Comparison of ENCODE assay signal across 1 cellular context in genomic region chr18:26503382-26503781, GRCh38.
TF ChIP-seq lines count a peak whose summit lies in the region.

No MANE protein-coding gene starts in this region.

TF ChIP-seq in SK-N-SH, 30 proteins besides CTCF, POLR2A, EP300 and RAD21 (continued from another document):
- TF ChIP-seq PBX3 (IDR thresholded peaks at IDR 0.05), result no peak
- peak; percentile 75; the same call in 1 of the 2 replicates for TF ChIP-seq RFX5 (IDR thresholded peaks at IDR 0.05; ENCODE audit: low read length)
- TF ChIP-seq NFIC (IDR thresholded peaks at IDR 0.05; ENCODE audit: borderline replicate concordance), result no peak
- 0 out of 2 replicates have a peak, but pooled peaks have one; percentile 5 for TF ChIP-seq SMC3 (IDR thresholded peaks at IDR 0.05; ENCODE audit: low read depth, low read length)
- no peak for TF ChIP-seq REST (IDR thresholded peaks at IDR 0.05; ENCODE audit: low read depth, low read length)
- TF ChIP-seq USF1 (IDR thresholded peaks at IDR 0.05; ENCODE audit: borderline replicate concordance, low read depth), result no peak
- TF ChIP-seq TCF12 (IDR thresholded peaks at IDR 0.05), result no peak
- no peak for TF ChIP-seq EZH2phosphoT487 (IDR thresholded peaks at IDR 0.05; ENCODE audit: borderline replicate concordance, low read depth)
- no peak for TF ChIP-seq JUND (IDR thresholded peaks at IDR 0.05)
- TF ChIP-seq GABPA (IDR thresholded peaks at IDR 0.05; ENCODE audit: low read depth), result no peak
- TF ChIP-seq GATA2 (CRISPR knock-in tag; IDR thresholded peaks at IDR 0.05), result no peak
- no peak for TF ChIP-seq IRF3 (IDR thresholded peaks at IDR 0.05; ENCODE audit: low read depth, low read length)
- no peak for TF ChIP-seq USF2 (IDR thresholded peaks at IDR 0.05; ENCODE audit: borderline replicate concordance, low read depth, low read length)
- TF ChIP-seq MAX (IDR thresholded peaks at IDR 0.05; ENCODE audit: low read depth), result no peak
- no peak for TF ChIP-seq YY1 (IDR thresholded peaks at IDR 0.05; ENCODE audit: low read depth)
- no peak for TF ChIP-seq NRF1 (IDR thresholded peaks at IDR 0.05; ENCODE audit: low read depth, low read length)
- TF ChIP-seq MXI1 (IDR thresholded peaks at IDR 0.05; ENCODE audit: low read depth, low read length), result peak; percentile 62; the same call in 1 of the 2 replicates
- no peak for TF ChIP-seq MEF2A (IDR thresholded peaks at IDR 0.05; ENCODE audit: borderline replicate concordance, low read depth)
- no peak for TF ChIP-seq SIN3A (IDR thresholded peaks at IDR 0.05; ENCODE audit: borderline replicate concordance, low read depth, low read length)
- TF ChIP-seq ELF1 (IDR thresholded peaks at IDR 0.05), result no peak
- peak; percentile 40 for TF ChIP-seq CHD2 (IDR thresholded peaks at IDR 0.05; ENCODE audit: low read length, partially characterized antibody)
- no peak for TF ChIP-seq RXRA (IDR thresholded peaks at IDR 0.05; ENCODE audit: borderline replicate concordance, low read depth)
- TF ChIP-seq TEAD4 (IDR thresholded peaks at IDR 0.05; ENCODE audit: borderline replicate concordance, insufficient read depth), result no peak
- TF ChIP-seq TAF1 (IDR thresholded peaks at IDR 0.05; ENCODE audit: borderline replicate concordance, low read depth, low read length), result no peak
- no peak for TF ChIP-seq POLR2AphosphoS5 (IDR thresholded peaks at IDR 0.05; ENCODE audit: low read depth, low read length)
- no peak for TF ChIP-seq ZBTB33 (IDR thresholded peaks at IDR 0.05; ENCODE audit: borderline replicate concordance, low read depth)
- peak; percentile 66; the same call in 1 of the 2 replicates for TF ChIP-seq RCOR1 (IDR thresholded peaks at IDR 0.05; ENCODE audit: low read length)
TF ChIP-seq in SK-N-SH: peak in this region for 6.
